14 cellular contexts compared by ENCODE assay signal in genomic region chr1:70896224-70896623, GRCh38.
DNase-seq lines count a peak whose midpoint lies in the region; TF ChIP-seq lines count a peak whose summit lies in the region.
"Had no signal": no experiment of that assay in that cellular context is flagged by ENCODE, and none has a peak within 500 bp of the region (broad histone marks: within the 10 kb centered on the region; RNA-seq: fewer than 3 reads in every experiment).

No MANE protein-coding gene starts in this region.

- no peaks in the 10 kb centered on the region for H4K20me1 ChIP-seq in PC-9 (ENCODE audit: insufficient read depth)

- no peaks in the 10 kb centered on the region for H3K79me2 ChIP-seq in PC-9 (ENCODE audit: low read depth)

- no peaks in the 10 kb centered on the region for H3F3A ChIP-seq in PC-9 (ENCODE audit: insufficient read depth, low read depth)

- intact Hi-C loops in PC-9 (cut with micrococcal nuclease; ENCODE audit: unreplicated experiment) = no loop called here

- in situ Hi-C loops in GM13977 (cut with MboI; ENCODE audit: low pct_unique_long_range_greater_than_20kb, low sequenced_read_pairs, unreplicated experiment) (no loop called here), GM13976 (cut with MboI; ENCODE audit: low sequenced_read_pairs, unreplicated experiment) (no loop called here)

- TF ChIP-seq CTCF in AG10803 (conservative IDR thresholded peaks at IDR 0.05; ENCODE audit: low read length) (peak; percentile 54), GM13977 (IDR thresholded peaks at IDR 0.05; ENCODE audit: extremely low read depth, insufficient read depth, missing control alignments) (peak; percentile 26), GM13976 (IDR thresholded peaks at IDR 0.05; ENCODE audit: borderline replicate concordance, control extremely low read depth, extremely low read depth, insufficient read depth, missing control alignments) (no peak), PC-9 (conservative IDR thresholded peaks at IDR 0.05) (no peak; the same call in 1 of the 2 replicates)

- no peaks in the 10 kb centered on the region for H3K4me1 ChIP-seq in PC-9 (replicated peaks; ENCODE audit: insufficient read depth)

- H3K4me3 ChIP-seq in AG10803 (ENCODE audit: low read length) (no peak overlapping the region), PC-9 (no peak overlapping the region)

- no peaks in the 10 kb centered on the region for H3K27me3 ChIP-seq in PC-9 (ENCODE audit: insufficient read depth, low read depth)

- no peaks in the 10 kb centered on the region for H3K9me2 ChIP-seq in PC-9 (ENCODE audit: insufficient read depth)

- DNase-seq in AG10803 (ENCODE audit: low read depth) (peak; percentile 26), GM13977 (ENCODE audit: low spot score) (no peak), OCI-M1 (lab: John Stamatoyannopoulos, UW) (peak; percentile 70), foreskin melanocyte (peak; percentile 25), Ammon's horn (ENCODE audit: low spot score) (no peak), ureter (ENCODE audit: low spot score) (no peak), GM13976 (ENCODE audit: low spot score) (no peak), PC-9 (no peak)
- DNase-seq: activated T-cell treated with anti-CD3 and anti-CD28 coated beads for 4 hours; left cardiac atrium; NCI-H82; occipital lobe; stimulated activated CD4-positive, alpha-beta T cell treated with anti-CD3 and anti-CD28 coated beads, Interleukin-4, amount 100 ng/mL, for 1 hour had no signal

- no peaks in the 10 kb centered on the region for H3K36me3 ChIP-seq in PC-9 (ENCODE audit: low read depth)

- CTCF ChIA-PET in PC-9 (lab: Charles Lee) = no interaction called here

- POLR2A ChIA-PET in PC-9 (lab: Charles Lee; ENCODE audit: unreplicated experiment) = no interaction called here

- no peak overlapping the region for H3K4me2 ChIP-seq in PC-9
- H3K4me2 ChIP-seq: KMS-11 had no signal

- no peak overlapping the region for H3K27ac ChIP-seq in PC-9
- H3K27ac ChIP-seq: KMS-11 had no signal

- H3K9me3 ChIP-seq in PC-9 (ENCODE audit: insufficient read depth, low read depth) = no peaks in the 10 kb centered on the region

- BruUV-seq in PC-9 (replicated peaks; lab: Mats Ljungman, UMichigan) = no TSS peak

- H2AFZ ChIP-seq in PC-9 = no peak overlapping the region

Comparison
In these comparisons a context has a peak if more than half of its experiments do, and no peak if none do; other contexts are left out.
1. DNase-seq: peak in AG10803 (single experiment), OCI-M1 (single experiment) and foreskin melanocyte (single experiment); none in GM13977 (single experiment), Ammon's horn (single experiment), ureter (single experiment), GM13976 (single experiment) and PC-9 (0 of 2).
2. CTCF ChIP-seq: peak in AG10803 (single experiment) and GM13977 (single experiment); none in GM13976 (single experiment) and PC-9 (single experiment).